In genomic region chr9:136339173-136339957, GRCh38 we compare ENCODE assay signal across 8 cellular contexts. TPM values are rescaled to one million over a fixed set of nuclear protein-coding genes. Genes with fewer than 3 reads are reported as not detected.
A peak's percentile ranks its signal among the peaks of the same experiment; 100 is the strongest.
DNase-seq lines count a peak whose midpoint lies in the region; ATAC-seq lines count a peak whose summit lies in the region.

No MANE protein-coding gene starts in this region.

- intact Hi-C loops in activated naive CD4-positive, alpha-beta T cell treated with anti-CD3 and anti-CD28 coated beads for 36 hours (cut with micrococcal nuclease): no loop called here

- no peaks in the 10 kb centered on the region for H3K36me3 Mint-ChIP-seq in activated naive CD4-positive, alpha-beta T cell treated with anti-CD3 and anti-CD28 coated beads, Interleukin-2, amount 10 ng/mL, durations not matched to agents 7 days and 5 days
- H3K36me3 Mint-ChIP-seq in activated naive CD4-positive, alpha-beta T cell treated with anti-CD3 and anti-CD28 coated beads for 36 hours (ENCODE audit: low read depth): no peaks in the 10 kb centered on the region

- no peaks in the 10 kb centered on the region for H3K9me3 Mint-ChIP-seq in activated naive CD4-positive, alpha-beta T cell treated with anti-CD3 and anti-CD28 coated beads, Interleukin-2, amount 10 ng/mL, durations not matched to agents 7 days and 5 days
- H3K9me3 Mint-ChIP-seq in activated naive CD4-positive, alpha-beta T cell treated with anti-CD3 and anti-CD28 coated beads for 36 hours: no peaks in the 10 kb centered on the region

- H3K4me3 Mint-ChIP-seq in activated naive CD4-positive, alpha-beta T cell treated with anti-CD3 and anti-CD28 coated beads, Interleukin-2, amount 10 ng/mL, durations not matched to agents 7 days and 5 days: no peak overlapping the region
- H3K4me3 Mint-ChIP-seq in activated naive CD4-positive, alpha-beta T cell treated with anti-CD3 and anti-CD28 coated beads for 36 hours: no peak overlapping the region

- peak; percentile 41 for DNase-seq in activated naive CD4-positive, alpha-beta T cell treated with anti-CD3 and anti-CD28 coated beads, Interleukin-2, amount 10 ng/mL, durations not matched to agents 7 days and 5 days
- DNase-seq in activated naive CD4-positive, alpha-beta T cell treated with anti-CD3 and anti-CD28 coated beads for 36 hours: no peak
- DNase-seq in LoVo (ENCODE audit: low spot score) (peak; percentile 54), glomerular visceral epithelial cell (ENCODE audit: extremely low spot score) (peak; percentile 71), pons (ENCODE audit: low spot score) (peak; percentile 64), NCI-H2227 (lab: John Stamatoyannopoulos, UW; ENCODE audit: unreplicated experiment) (no peak)
- DNase-seq in activated CD4-positive, alpha-beta T cell treated with anti-CD3 and anti-CD28 coated beads, Interleukin-2, amount 50 U/mL, for 48 hours: peak; percentile 46 to 48

- H3K27ac Mint-ChIP-seq in activated naive CD4-positive, alpha-beta T cell treated with anti-CD3 and anti-CD28 coated beads, Interleukin-2, amount 10 ng/mL, durations not matched to agents 7 days and 5 days: no peak overlapping the region
- no peak overlapping the region for H3K27ac Mint-ChIP-seq in activated naive CD4-positive, alpha-beta T cell treated with anti-CD3 and anti-CD28 coated beads for 36 hours

- H3K4me1 Mint-ChIP-seq in activated naive CD4-positive, alpha-beta T cell treated with anti-CD3 and anti-CD28 coated beads, Interleukin-2, amount 10 ng/mL, durations not matched to agents 7 days and 5 days: peaks cover 2% of the 10 kb centered on the region
- H3K4me1 Mint-ChIP-seq in activated naive CD4-positive, alpha-beta T cell treated with anti-CD3 and anti-CD28 coated beads for 36 hours (ENCODE audit: low read depth): no peaks in the 10 kb centered on the region

- H3K27me3 Mint-ChIP-seq in activated naive CD4-positive, alpha-beta T cell treated with anti-CD3 and anti-CD28 coated beads, Interleukin-2, amount 10 ng/mL, durations not matched to agents 7 days and 5 days: no peaks in the 10 kb centered on the region
- H3K27me3 Mint-ChIP-seq in activated naive CD4-positive, alpha-beta T cell treated with anti-CD3 and anti-CD28 coated beads for 36 hours (ENCODE audit: low read depth): no peaks in the 10 kb centered on the region

- no peak for ATAC-seq in GM21381 (IDR thresholded peaks at IDR 0.05; ENCODE audit: unreplicated experiment)

- CTCF ChIA-PET in activated naive CD4-positive, alpha-beta T cell treated with anti-CD3 and anti-CD28 coated beads, Interleukin-2, amount 10 ng/mL, durations not matched to agents 7 days and 5 days (lab: Charles Lee): no interaction called here
- CTCF ChIA-PET in activated naive CD4-positive, alpha-beta T cell treated with anti-CD3 and anti-CD28 coated beads for 36 hours (lab: Charles Lee): no interaction called here

RNA-seq across cellular contexts. Expression of gene GPSM1, which starts 12.0 kb away (rescaled TPM):
- 1 to 10 TPM; 9.0 TPM for total RNA-seq in activated naive CD4-positive, alpha-beta T cell treated with anti-CD3 and anti-CD28 coated beads for 36 hours

RNA-seq across cellular contexts. Expression of gene DNLZ, which starts 24.2 kb away (rescaled TPM):
- 10 to 100 TPM in 1 of 2 experiments, 1 to 10 TPM in 1; 9.9 to 12.0 TPM for total RNA-seq in activated naive CD4-positive, alpha-beta T cell treated with anti-CD3 and anti-CD28 coated beads for 36 hours

RNA-seq across cellular contexts. Expression of gene CARD9, which starts 34.1 kb away (rescaled TPM):
- under 1 TPM; 0.12 to 0.22 TPM for total RNA-seq in activated naive CD4-positive, alpha-beta T cell treated with anti-CD3 and anti-CD28 coated beads for 36 hours

RNA-seq across cellular contexts. Expression of gene CCDC187, which starts 35.5 kb away (rescaled TPM):
- not detected for total RNA-seq in activated naive CD4-positive, alpha-beta T cell treated with anti-CD3 and anti-CD28 coated beads for 36 hours

Comparison
In these comparisons a context has a peak if more than half of its experiments do, and no peak if none do; other contexts are left out.
1. DNase-seq: peak in activated naive CD4-positive, alpha-beta T cell treated with anti-CD3 and anti-CD28 coated beads, Interleukin-2, amount 10 ng/mL, durations not matched to agents 7 days and 5 days (single experiment), LoVo (single experiment), activated CD4-positive, alpha-beta T cell treated with anti-CD3 and anti-CD28 coated beads, Interleukin-2, amount 50 U/mL, for 48 hours (2 of 2), glomerular visceral epithelial cell (single experiment) and pons (single experiment); none in activated naive CD4-positive, alpha-beta T cell treated with anti-CD3 and anti-CD28 coated beads for 36 hours (single experiment) and NCI-H2227 (single experiment).